Comparison of ENCODE assay signal across 19 cellular contexts in genomic region chr1:170415734-170416372, GRCh38.
DNase-seq lines count a peak whose midpoint lies in the region; ATAC-seq and TF ChIP-seq lines count a peak whose summit lies in the region.
"Had no signal": no experiment of that assay in that cellular context is flagged by ENCODE, and none has a peak within 500 bp of the region (broad histone marks: within the 10 kb centered on the region; RNA-seq: fewer than 3 reads in every experiment).

No MANE protein-coding gene starts in this region.

- DNase-seq in heart right ventricle (no peak), cardiac septum (ENCODE audit: low spot score) (no peak), hepatocyte (ENCODE audit: low spot score) (peak; percentile 46), tibial artery (no peak), pons (ENCODE audit: low spot score) (no peak)
- no peak for DNase-seq in activated CD4-positive, alpha-beta T cell treated with anti-CD3 and anti-CD28 coated beads, Interleukin-2, amount 10 ng/mL, durations not matched to agents 7 days and 5 days
- DNase-seq: activated CD8-positive, alpha-beta memory T cell treated with anti-CD3 and anti-CD28 coated beads, Interleukin-2, amount 50 U/mL, for 48 hours; activated naive CD4-positive, alpha-beta T cell; CD8-positive, alpha-beta memory T cell; left cardiac atrium; naive B cell; NCI-H1436; NCI-H446 treated with DMSO at 0.1 percent for 48 hours; SHP77; stimulated activated naive CD8-positive, alpha-beta T cell treated with anti-CD3 and anti-CD28 coated beads, Interleukin-15, Interleukin-2, amounts not matched to agents 100 U/mL and 50 U/mL, for 24 hours had no signal

- no peak overlapping the region for H3K4me3 Mint-ChIP-seq in activated CD4-positive, alpha-beta T cell treated with anti-CD3 and anti-CD28 coated beads, Interleukin-2, amount 10 ng/mL, durations not matched to agents 7 days and 5 days
- H3K4me3 Mint-ChIP-seq: CD8-positive, alpha-beta memory T cell; naive B cell had no signal

- POLR2A ChIA-PET in activated CD4-positive, alpha-beta T cell treated with anti-CD3 and anti-CD28 coated beads, Interleukin-2, amount 10 ng/mL, durations not matched to agents 7 days and 5 days (lab: Charles Lee) = no interaction called here

- no peaks in the 10 kb centered on the region for H4K20me1 ChIP-seq in hepatocyte (ENCODE audit: insufficient read depth, poor library complexity, severe bottlenecking)

- no peaks in the 10 kb centered on the region for H3K36me3 Mint-ChIP-seq in activated CD4-positive, alpha-beta T cell treated with anti-CD3 and anti-CD28 coated beads, Interleukin-2, amount 10 ng/mL, durations not matched to agents 7 days and 5 days (ENCODE audit: low read depth)
- H3K36me3 Mint-ChIP-seq: CD8-positive, alpha-beta memory T cell; naive B cell had no signal

- CTCF ChIA-PET in activated CD4-positive, alpha-beta T cell treated with anti-CD3 and anti-CD28 coated beads, Interleukin-2, amount 10 ng/mL, durations not matched to agents 7 days and 5 days (lab: Charles Lee) = no interaction called here

- H3K27me3 Mint-ChIP-seq in activated CD4-positive, alpha-beta T cell treated with anti-CD3 and anti-CD28 coated beads, Interleukin-2, amount 10 ng/mL, durations not matched to agents 7 days and 5 days = peaks cover 2% of the 10 kb centered on the region
- H3K27me3 Mint-ChIP-seq: progenitor cell of endocrine pancreas had no signal

- no peak overlapping the region for H2AFZ ChIP-seq in hepatocyte

- peaks cover 3% of the 10 kb centered on the region for H3K9me3 Mint-ChIP-seq in activated CD4-positive, alpha-beta T cell treated with anti-CD3 and anti-CD28 coated beads, Interleukin-2, amount 10 ng/mL, durations not matched to agents 7 days and 5 days

- H3K4me3 ChIP-seq in heart right ventricle (no peak overlapping the region), hepatocyte (no peak overlapping the region), tibial artery (no peak overlapping the region)
- H3K4me3 ChIP-seq: A549 had no signal

- no peaks in the 10 kb centered on the region for H3K9me2 ChIP-seq in hepatocyte (replicated peaks; ENCODE audit: insufficient read depth)

- peaks cover 0 to 37% (median 20%) of the 10 kb centered on the region in 9 donors for H3K4me1 ChIP-seq in heart right ventricle
- peaks cover 6% of the 10 kb centered on the region for H3K4me1 ChIP-seq in hepatocyte (ENCODE audit: insufficient read depth)
- peaks cover 0 to 40% (median 20%) of the 10 kb centered on the region in 4 donors for H3K4me1 ChIP-seq in tibial artery
- H3K4me1 ChIP-seq: A549 had no signal

- WGBS in heart right ventricle, 2 donors = 53 to 56% methylated on average over 4 of the region's 4 CpGs
- WGBS in hepatocyte (ENCODE audit: low lambda C conversion rate, missing lambda C conversion rate) = 51% methylated on average over 4 of the region's 4 CpGs

- H3K9me3 ChIP-seq in heart right ventricle = no peaks in the 10 kb centered on the region
- no peaks in the 10 kb centered on the region for H3K9me3 ChIP-seq in hepatocyte (ENCODE audit: low read depth)
- H3K9me3 ChIP-seq in tibial artery = no peaks in the 10 kb centered on the region
- H3K9me3 ChIP-seq: A549 had no signal

- intact Hi-C loops in heart right ventricle (cut with DNase I) (loop anchor here in 3 of 10 donors (2.0 to 10.0 kb wide), 3 partner anchors 61 to 249 kb away; partner anchors contain the start of genes GORAB (in 3 of the 3) and PRRX1 (in 2 of the 3)), cardiac septum (cut with DNase I) (loop anchor here (5.0 kb wide), 1 partner anchor 246 kb away; the partner anchor contains the start of gene PRRX1), tibial artery (cut with DNase I; ENCODE audit: low total_unique reads) (no loop called here)

- H3K27ac ChIP-seq in heart right ventricle = peak overlapping the region in 8 of 10 donors; percentile 58 to 87 (median 75)
- H3K27ac ChIP-seq in hepatocyte = peak overlapping the region; percentile 58
- peak overlapping the region; percentile 60 to 75 for H3K27ac ChIP-seq in tibial artery
- H3K27ac ChIP-seq: A549 had no signal

- no peaks in the 10 kb centered on the region for H3K79me2 ChIP-seq in hepatocyte

- no peak for ATAC-seq in heart right ventricle
- peak; percentile 76 for ATAC-seq in SK-N-SH treated with all-trans-retinoic acid at 6 μM for 48 hours
- no peak for ATAC-seq in HG02885 (IDR thresholded peaks at IDR 0.05; ENCODE audit: poor library complexity, unreplicated experiment)
- ATAC-seq: A549; stimulated activated naive CD8-positive, alpha-beta T cell treated with anti-CD3 and anti-CD28 coated beads, Interleukin-15, Interleukin-2, amounts not matched to agents 100 U/mL and 50 U/mL, for 24 hours had no signal

- H3K36me3 ChIP-seq in heart right ventricle (no peaks in the 10 kb centered on the region), hepatocyte (replicated peaks; ENCODE audit: insufficient read depth, low read depth) (no peaks in the 10 kb centered on the region), tibial artery (no peaks in the 10 kb centered on the region)

- no peaks in the 10 kb centered on the region for H3K27me3 ChIP-seq in heart right ventricle
- H3K27me3 ChIP-seq in hepatocyte = no peaks in the 10 kb centered on the region
- no peaks in the 10 kb centered on the region for H3K27me3 ChIP-seq in tibial artery

- H3K4me2 ChIP-seq in hepatocyte = no peak overlapping the region
- H3K4me2 ChIP-seq: A549 had no signal

- no peak for TF ChIP-seq CTCF in heart right ventricle (IDR thresholded peaks at IDR 0.05)
- TF ChIP-seq CTCF in hepatocyte (IDR thresholded peaks at IDR 0.05; ENCODE audit: poor library complexity) = no peak
- no peak for TF ChIP-seq CTCF in tibial artery (IDR thresholded peaks at IDR 0.05)

- no peak overlapping the region for H3K27ac Mint-ChIP-seq in activated CD4-positive, alpha-beta T cell treated with anti-CD3 and anti-CD28 coated beads, Interleukin-2, amount 10 ng/mL, durations not matched to agents 7 days and 5 days
- H3K27ac Mint-ChIP-seq: CD8-positive, alpha-beta memory T cell; naive B cell; progenitor cell of endocrine pancreas had no signal

- no peaks in the 10 kb centered on the region for H3K4me1 Mint-ChIP-seq in activated CD4-positive, alpha-beta T cell treated with anti-CD3 and anti-CD28 coated beads, Interleukin-2, amount 10 ng/mL, durations not matched to agents 7 days and 5 days
- H3K4me1 Mint-ChIP-seq: CD8-positive, alpha-beta memory T cell; naive B cell had no signal

TF ChIP-seq in SK-N-SH treated with all-trans-retinoic acid at 6 μM for 48 hours, 23 proteins besides CTCF, POLR2A, EP300 and RAD21:
- TF ChIP-seq ARNTL (CRISPR knock-in tag; IDR thresholded peaks at IDR 0.05; ENCODE audit: borderline replicate concordance, low read depth) (no peak), ZNF8 (CRISPR knock-in tag; IDR thresholded peaks at IDR 0.05) (no peak), SNAI2 (CRISPR knock-in tag; IDR thresholded peaks at IDR 0.05) (no peak), ZFP3 (CRISPR knock-in tag; IDR thresholded peaks at IDR 0.05) (no peak), BACH2 (CRISPR knock-in tag; IDR thresholded peaks at IDR 0.05; ENCODE audit: borderline replicate concordance) (no peak), GLIS3 (CRISPR knock-in tag; IDR thresholded peaks at IDR 0.05) (no peak)
TF ChIP-seq in SK-N-SH treated with all-trans-retinoic acid at 6 μM for 48 hours: peak in this region for 0.
